Comparison of ENCODE assay signal across 22 cellular contexts in the genomic region with DNA sequence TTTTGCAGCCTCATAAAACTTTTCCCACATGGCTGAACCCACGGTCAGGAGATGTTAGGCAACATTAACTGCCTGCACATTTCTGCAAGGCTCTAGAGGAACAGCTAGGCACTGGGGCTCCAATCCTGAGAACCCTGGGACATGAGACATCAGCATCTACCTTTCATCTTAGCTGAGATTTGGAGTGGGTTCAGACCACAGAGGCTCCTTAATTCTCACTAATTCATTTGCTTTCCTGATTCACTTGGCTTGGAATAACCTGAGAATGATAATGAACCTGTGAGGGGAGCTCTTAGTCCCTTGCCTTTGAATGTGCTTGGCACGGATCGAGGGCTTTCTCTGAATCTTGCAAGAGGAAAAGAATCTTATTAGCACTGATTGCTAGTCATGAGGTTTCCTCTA.
DNase-seq lines count a peak whose midpoint lies in the region; ATAC-seq, FAIRE-seq and TF ChIP-seq lines count a peak whose summit lies in the region.
"Had no signal": no experiment of that assay in that cellular context is flagged by ENCODE, and none has a peak within 500 bp of the region (broad histone marks: within the 10 kb centered on the region; RNA-seq: fewer than 3 reads in every experiment).

No MANE protein-coding gene starts in this region.

- H3K9me3 ChIP-seq in HepG2 (ENCODE audit: low read length) = no peaks in the 10 kb centered on the region
- H3K9me3 ChIP-seq in SK-N-SH = no peaks in the 10 kb centered on the region
- H3K9me3 ChIP-seq: BLaER1, esophagus muscularis mucosa, pancreas, transverse colon had no signal

- in situ Hi-C loops in HepG2 (cut with HindIII; ENCODE audit: extremely low pct_ligation_motif_present, low pct_unique_long_range_greater_than_20kb) = no loop called here

- DNase-seq in NCI-H82 treated with DMSO at 0.1 percent for 48 hours (lab: John Stamatoyannopoulos, UW; ENCODE audit: unreplicated experiment) (peak; percentile 47), fibroblast of mammary gland (ENCODE audit: low read depth) (peak; percentile 18), midbrain (lab: John Stamatoyannopoulos, UW) (peak; percentile 13), HepG2 (ENCODE audit: low spot score) (no peak), mesenteric fat pad (ENCODE audit: low spot score) (no peak), SK-N-SH (no peak), retina (no peak)
- DNase-seq: activated CD4-positive, CD25-positive, alpha-beta regulatory T cell treated with anti-CD3 and anti-CD28 coated beads, Interleukin-2, amount 50 U/mL, for 72 hours; activated gamma-delta T cell treated with Interleukin-2 at 50 U/mL for 16 hours; DMS53; KBM-7; left ventricle myocardium superior; NCI-H1105 treated with DMSO at 0.1 percent for 48 hours; NCI-H2227 treated with DMSO at 0.1 percent for 48 hours; pancreas; SHP77; transverse colon had no signal

- no peak for TF ChIP-seq POLR2A in HepG2 (IDR thresholded peaks at IDR 0.05; ENCODE audit: insufficient read depth in 1 of 2, low read depth in 2 of 2, low read length in 2 of 2)

- H3K4me1 ChIP-seq in HepG2 (ENCODE audit: insufficient read depth, low read length) (peaks cover 8% of the 10 kb centered on the region; the same call in 1 of the 2 replicates), SK-N-SH (ENCODE audit: control insufficient read depth in 1 of 2, insufficient read depth in 2 of 2, low read depth in 1 of 2, low read length in 1 of 2) (peaks cover 0 to 17% of the 10 kb centered on the region in 2 experiments; a peak in 2 of 4 replicates)
- H3K4me1 ChIP-seq: pancreas, transverse colon had no signal

- TF ChIP-seq CTCF in fibroblast of mammary gland (conservative IDR thresholded peaks at IDR 0.05; ENCODE audit: control insufficient read depth, insufficient read depth, low read depth, low read length) (no peak), HepG2 (CRISPR knock-in tag; IDR thresholded peaks at IDR 0.05) (no peak), SK-N-SH (IDR thresholded peaks at IDR 0.05) (no peak)

- H3K4me2 ChIP-seq in HepG2 (ENCODE audit: low read depth, low read length) (no peak overlapping the region), SK-N-SH (no peak overlapping the region)
- H3K4me2 ChIP-seq: BLaER1, smooth muscle cell had no signal

- CTCF ChIA-PET in HepG2 (lab: Yijun Ruan, JAX; ENCODE audit: low intra/inter-chr PET ratio, low total read pairs) = no interaction called here
- CTCF ChIA-PET in SK-N-SH (lab: Yijun Ruan, JAX) = interaction anchor here (0.9 to 1.1 kb wide), 2 partner anchors 34 to 123 kb away, joined by 3 read pairs; no protein-coding TSS in a partner anchor

- no peak for TF ChIP-seq RAD21 in HepG2 (CRISPR knock-in tag; IDR thresholded peaks at IDR 0.05)
- TF ChIP-seq RAD21 in SK-N-SH (IDR thresholded peaks at IDR 0.05; ENCODE audit: low read length) = no peak

- no peaks in the 10 kb centered on the region for H3K36me3 ChIP-seq in HepG2 (replicated peaks in 1 of 2; ENCODE audit: control insufficient read depth in 1 of 2, insufficient read depth in 2 of 2, low read length in 2 of 2)
- H3K36me3 ChIP-seq in SK-N-SH (replicated peaks in 1 of 2; ENCODE audit: control insufficient read depth in 1 of 2, insufficient read depth in 2 of 2, low read length in 1 of 2) = no peaks in the 10 kb centered on the region
- H3K36me3 ChIP-seq: BLaER1, esophagus muscularis mucosa, pancreas, transverse colon had no signal

- POLR2A ChIA-PET in HepG2 (lab: Yijun Ruan, JAX) (no interaction called here), SK-N-SH (lab: Yijun Ruan, JAX) (no interaction called here)

- H3F3A ChIP-seq in SK-N-SH (replicated peaks; ENCODE audit: insufficient read depth) = no peaks in the 10 kb centered on the region

- 12% methylated on average over 3 of the region's 3 CpGs for WGBS in HepG2 (ENCODE audit: low lambda C conversion rate)
- WGBS in SK-N-SH (ENCODE audit: low lambda C conversion rate) = 52% methylated on average over 3 of the region's 3 CpGs

- peak; percentile 80 for FAIRE-seq in G401.6 (lab: Jason Lieb, UNC)
- FAIRE-seq in HepG2 (lab: Jason Lieb, UNC) = no peak
- FAIRE-seq: pancreas had no signal

- no peaks in the 10 kb centered on the region for H3K27me3 ChIP-seq in HepG2 (ENCODE audit: control insufficient read depth in 1 of 2, insufficient read depth in 2 of 2, low read length in 2 of 2)
- peaks cover 14% of the 10 kb centered on the region; the same call in 1 of the 2 replicates for H3K27me3 ChIP-seq in SK-N-SH (ENCODE audit: insufficient read depth)
- H3K27me3 ChIP-seq: BLaER1, esophagus muscularis mucosa, pancreas, transverse colon had no signal

- no TSS peak for BruUV-seq in HepG2 (replicated peaks; lab: Mats Ljungman, UMichigan)

- intact Hi-C loops in HepG2 (cut with micrococcal nuclease; ENCODE audit: unreplicated experiment) = no loop called here

- ATAC-seq in HepG2 = no peak
- ATAC-seq: left ventricle myocardium superior had no signal

- H4K20me1 ChIP-seq in HepG2 (ENCODE audit: insufficient read depth, low read length) (no peaks in the 10 kb centered on the region), SK-N-SH (ENCODE audit: insufficient read depth) (no peaks in the 10 kb centered on the region)
- H4K20me1 ChIP-seq: BLaER1 had no signal

- H3K9me2 ChIP-seq in SK-N-SH = no peaks in the 10 kb centered on the region

- no peak overlapping the region for H3K4me3 ChIP-seq in fibroblast of mammary gland (ENCODE audit: control insufficient read depth, low read depth, low read length)
- H3K4me3 ChIP-seq in HepG2 (replicated peaks in 1 of 3; ENCODE audit: insufficient read depth in 1 of 3, low read depth in 2 of 3, low read length in 3 of 3) = no peak overlapping the region
- H3K4me3 ChIP-seq in SK-N-SH (ENCODE audit: low read depth in 2 of 2, low read length in 1 of 2) = no peak overlapping the region
- H3K4me3 ChIP-seq: BLaER1, esophagus muscularis mucosa, pancreas, smooth muscle cell, transverse colon had no signal

- no peaks in the 10 kb centered on the region for H3K79me2 ChIP-seq in HepG2 (ENCODE audit: insufficient read depth, low read length)
- H3K79me2 ChIP-seq in SK-N-SH (ENCODE audit: insufficient read depth) = no peaks in the 10 kb centered on the region

- TF ChIP-seq EP300 in HepG2 (IDR thresholded peaks at IDR 0.05; ENCODE audit: low read depth in 2 of 2, low read length in 2 of 2) (no peak), HepG2 (CRISPR knock-in tag; IDR thresholded peaks at IDR 0.05; ENCODE audit: borderline replicate concordance) (no peak), SK-N-SH (IDR thresholded peaks at IDR 0.05; ENCODE audit: borderline replicate concordance in 1 of 2, low read depth in 1 of 2, low read length in 1 of 2) (no peak)

- H3K27ac ChIP-seq in HepG2 (ENCODE audit: extremely low read length, insufficient read depth, low read length) (no peak overlapping the region), SK-N-SH (ENCODE audit: low read depth in 2 of 2, low read length in 1 of 2) (no peak overlapping the region)
- H3K27ac ChIP-seq: BLaER1, esophagus muscularis mucosa, HL-60, pancreas, transverse colon had no signal

- no peak overlapping the region for H2AFZ ChIP-seq in HepG2 (ENCODE audit: low read length)
- no peak overlapping the region for H2AFZ ChIP-seq in SK-N-SH (ENCODE audit: low read depth)

- H3K9ac ChIP-seq in HepG2 (ENCODE audit: insufficient read depth, low read depth, low read length) = no peak overlapping the region
- H3K9ac ChIP-seq in SK-N-SH = no peak overlapping the region
- H3K9ac ChIP-seq: BLaER1 had no signal

TF ChIP-seq in HepG2, 621 proteins besides CTCF, POLR2A, EP300 and RAD21 (continues in another document):
- TF ChIP-seq, protein P1, sequence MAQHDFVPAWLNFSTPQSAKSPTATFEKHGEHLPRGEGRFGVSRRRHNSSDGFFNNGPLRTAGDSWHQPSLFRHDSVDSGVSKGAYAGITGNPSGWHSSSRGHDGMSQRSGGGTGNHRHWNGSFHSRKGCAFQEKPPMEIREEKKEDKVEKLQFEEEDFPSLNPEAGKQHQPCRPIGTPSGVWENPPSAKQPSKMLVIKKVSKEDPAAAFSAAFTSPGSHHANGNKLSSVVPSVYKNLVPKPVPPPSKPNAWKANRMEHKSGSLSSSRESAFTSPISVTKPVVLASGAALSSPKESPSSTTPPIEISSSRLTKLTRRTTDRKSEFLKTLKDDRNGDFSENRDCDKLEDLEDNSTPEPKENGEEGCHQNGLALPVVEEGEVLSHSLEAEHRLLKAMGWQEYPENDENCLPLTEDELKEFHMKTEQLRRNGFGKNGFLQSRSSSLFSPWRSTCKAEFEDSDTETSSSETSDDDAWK (CRISPR knock-in tag; IDR thresholded peaks at IDR 0.05) = no peak

TF ChIP-seq in SK-N-SH, 30 proteins besides CTCF, POLR2A, EP300 and RAD21 (continues in another document):
- TF ChIP-seq, protein P2, sequence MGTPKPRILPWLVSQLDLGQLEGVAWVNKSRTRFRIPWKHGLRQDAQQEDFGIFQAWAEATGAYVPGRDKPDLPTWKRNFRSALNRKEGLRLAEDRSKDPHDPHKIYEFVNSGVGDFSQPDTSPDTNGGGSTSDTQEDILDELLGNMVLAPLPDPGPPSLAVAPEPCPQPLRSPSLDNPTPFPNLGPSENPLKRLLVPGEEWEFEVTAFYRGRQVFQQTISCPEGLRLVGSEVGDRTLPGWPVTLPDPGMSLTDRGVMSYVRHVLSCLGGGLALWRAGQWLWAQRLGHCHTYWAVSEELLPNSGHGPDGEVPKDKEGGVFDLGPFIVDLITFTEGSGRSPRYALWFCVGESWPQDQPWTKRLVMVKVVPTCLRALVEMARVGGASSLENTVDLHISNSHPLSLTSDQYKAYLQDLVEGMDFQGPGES (IDR thresholded peaks at IDR 0.05; ENCODE audit: low read depth, low read length) = no peak
- no peak for TF ChIP-seq GABPA (IDR thresholded peaks at IDR 0.05; ENCODE audit: low read depth)
- no peak for TF ChIP-seq RXRA (IDR thresholded peaks at IDR 0.05; ENCODE audit: borderline replicate concordance, low read depth)
- TF ChIP-seq, protein P3, sequence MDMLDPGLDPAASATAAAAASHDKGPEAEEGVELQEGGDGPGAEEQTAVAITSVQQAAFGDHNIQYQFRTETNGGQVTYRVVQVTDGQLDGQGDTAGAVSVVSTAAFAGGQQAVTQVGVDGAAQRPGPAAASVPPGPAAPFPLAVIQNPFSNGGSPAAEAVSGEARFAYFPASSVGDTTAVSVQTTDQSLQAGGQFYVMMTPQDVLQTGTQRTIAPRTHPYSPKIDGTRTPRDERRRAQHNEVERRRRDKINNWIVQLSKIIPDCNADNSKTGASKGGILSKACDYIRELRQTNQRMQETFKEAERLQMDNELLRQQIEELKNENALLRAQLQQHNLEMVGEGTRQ (IDR thresholded peaks at IDR 0.05; ENCODE audit: borderline replicate concordance, low read depth, low read length) = no peak
- no peak for TF ChIP-seq NRF1 (IDR thresholded peaks at IDR 0.05; ENCODE audit: low read depth, low read length)
- TF ChIP-seq TAF1 (IDR thresholded peaks at IDR 0.05; ENCODE audit: borderline replicate concordance, low read depth, low read length) = no peak

Comparison
In these comparisons a context has a peak if more than half of its experiments do, and no peak if none do; other contexts are left out.
1. DNase-seq: peak in NCI-H82 treated with DMSO at 0.1 percent for 48 hours (single experiment), fibroblast of mammary gland (single experiment) and midbrain (single experiment); none in HepG2 (single experiment), mesenteric fat pad (single experiment), SK-N-SH (single experiment) and retina (single experiment).